8 cellular contexts compared by ENCODE assay signal in genomic region chr7:141550694-141551079, GRCh38. TPM values are rescaled to one million over a fixed set of nuclear protein-coding genes. Genes with fewer than 3 reads are reported as not detected.
DNase-seq lines count a peak whose midpoint lies in the region; ATAC-seq, FAIRE-seq and TF ChIP-seq lines count a peak whose summit lies in the region.

No MANE protein-coding gene starts in this region.

- H2AFZ ChIP-seq in SU-DHL-6 (ENCODE audit: low read depth, low read length, severe bottlenecking): peak overlapping the region; percentile 94

- H3K27ac ChIP-seq in SU-DHL-6 (ENCODE audit: low read depth, low read length): no peak overlapping the region
- H3K27ac ChIP-seq in esophagus (ENCODE audit: low read depth in 2 of 2, low read length in 1 of 2): peak overlapping the region in 1 of 2 donors; percentile 13

- H3F3A ChIP-seq in SU-DHL-6 (ENCODE audit: insufficient read depth): no peaks in the 10 kb centered on the region

- peak overlapping the region; percentile 93 for H3K4me2 ChIP-seq in SU-DHL-6 (ENCODE audit: low read depth, low read length, poor library complexity, severe bottlenecking)

- intact Hi-C loops in natural killer cell (cut with micrococcal nuclease): loop anchor here (5.0 to 10.0 kb wide), 2 partner anchors 104 to 187 kb away; partner anchors contain the start of gene SSBP1

- no peaks in the 10 kb centered on the region for H4K20me1 ChIP-seq in SU-DHL-6 (ENCODE audit: low read depth, low read length)

- H3K4me1 Mint-ChIP-seq in natural killer cell: peaks cover 39 to 41% of the 10 kb centered on the region in 2 donors

- H3K4me3 ChIP-seq in SU-DHL-6 (ENCODE audit: insufficient read depth, low read length, poor library complexity, severe bottlenecking) (peak overlapping the region; percentile 90), esophagus (ENCODE audit: low read depth in 1 of 2, low read length in 2 of 2) (peak overlapping the region; percentile 76 to 89)

- H3K27me3 ChIP-seq in SU-DHL-6 (ENCODE audit: low read length) (no peaks in the 10 kb centered on the region), esophagus (ENCODE audit: control insufficient read depth in 1 of 2, insufficient read depth in 2 of 2, low read length in 2 of 2) (no peaks in the 10 kb centered on the region)

- no peaks in the 10 kb centered on the region for H3K9me3 ChIP-seq in SU-DHL-6 (ENCODE audit: insufficient read depth, low read length)
- no peaks in the 10 kb centered on the region for H3K9me3 ChIP-seq in esophagus (ENCODE audit: control insufficient read depth in 2 of 2, insufficient read depth in 1 of 2, low read depth in 1 of 2, low read length in 1 of 2)

- 25 to 33% methylated on average over 13 of the region's 13 CpGs for WGBS in esophagus, 2 donors

- H3K4me3 Mint-ChIP-seq in natural killer cell: peak overlapping the region; percentile 88

- no peaks in the 10 kb centered on the region for H3K36me3 Mint-ChIP-seq in natural killer cell

- no peak for TF ChIP-seq CTCF in SU-DHL-6 (IDR thresholded peaks at IDR 0.05; ENCODE audit: insufficient read depth, low read length, poor library complexity, severe bottlenecking)
- no peak for TF ChIP-seq CTCF in natural killer cell (IDR thresholded peaks at IDR 0.05)

- ATAC-seq in natural killer cell: peak in 1 of 3 donors; percentile 2
- no peak for ATAC-seq in HG03520 (IDR thresholded peaks at IDR 0.05; ENCODE audit: unreplicated experiment)

- H3K79me2 ChIP-seq in SU-DHL-6 (ENCODE audit: insufficient read depth, low read length): peaks cover 8% of the 10 kb centered on the region

- H3K9me3 Mint-ChIP-seq in natural killer cell: no peaks in the 10 kb centered on the region

- H3K36me3 ChIP-seq in SU-DHL-6 (ENCODE audit: low read length): no peaks in the 10 kb centered on the region
- H3K36me3 ChIP-seq in esophagus (ENCODE audit: control insufficient read depth in 2 of 2, insufficient read depth in 2 of 2, low read length in 1 of 2): no peaks in the 10 kb centered on the region

- DNase-seq in D341Med (ENCODE audit: low spot score): peak; percentile 47
- peak; percentile 7 for DNase-seq in H54 (ENCODE audit: insufficient read length, low spot score)
- no peak for DNase-seq in natural killer cell
- DNase-seq in erythroblast (lab: John Stamatoyannopoulos, UW): no peak
- no peak for DNase-seq in kidney glomerular epithelial cell (lab: John Stamatoyannopoulos, UW)

- H3K27ac Mint-ChIP-seq in natural killer cell: peak overlapping the region; percentile 82 to 89

- TF ChIP-seq POLR2A in H54 (IDR thresholded peaks at IDR 0.05; ENCODE audit: low read depth, low read length) (no peak), erythroblast (IDR thresholded peaks at IDR 0.05; ENCODE audit: low read length) (no peak)

- H3K9me2 ChIP-seq in SU-DHL-6 (replicated peaks; ENCODE audit: insufficient read depth, low read length): no peaks in the 10 kb centered on the region

- no peak for FAIRE-seq in H54 (lab: Jason Lieb, UNC)

- no peaks in the 10 kb centered on the region for H3K27me3 Mint-ChIP-seq in natural killer cell (ENCODE audit: low read depth in 2 of 2)

- H3K9ac ChIP-seq in SU-DHL-6 (ENCODE audit: low read length): peak overlapping the region; percentile 92

- peaks cover 0 to 5% of the 10 kb centered on the region in 2 donors for H3K4me1 ChIP-seq in esophagus (ENCODE audit: control insufficient read depth in 2 of 2, insufficient read depth in 2 of 2, low read length in 1 of 2)

RNA-seq across cellular contexts. Expression of gene AGK, which starts 0.5 kb away (rescaled TPM):
- polyA plus RNA-seq in esophagus: 10 to 100 TPM; 11.1 to 12.1 TPM
- total RNA-seq in natural killer cell: 100 to 1,000 TPM in 1 of 3 donors, 10 to 100 TPM in 2; 70.0 to 106 (median 99.0) TPM

Comparison
In these comparisons a context has a peak if more than half of its experiments do, and no peak if none do; other contexts are left out.
1. DNase-seq: peak in D341Med (single experiment) and H54 (single experiment); none in natural killer cell (single experiment), erythroblast (0 of 2) and kidney glomerular epithelial cell (single experiment).